21 cellular contexts compared by ENCODE assay signal in genomic region chr17:28514571-28515002, GRCh38. TPM values are rescaled to one million over a fixed set of nuclear protein-coding genes. Genes with fewer than 3 reads are reported as not detected.
DNase-seq lines count a peak whose midpoint lies in the region.
"Had no signal": no experiment of that assay in that cellular context is flagged by ENCODE, and none has a peak within 500 bp of the region (broad histone marks: within the 10 kb centered on the region; RNA-seq: fewer than 3 reads in every experiment).

No MANE protein-coding gene starts in this region.

- H3K36me3 ChIP-seq in esophagus (ENCODE audit: control insufficient read depth in 2 of 2, insufficient read depth in 2 of 2, low read length in 1 of 2) = peaks cover 0 to 6% of the 10 kb centered on the region in 2 donors
- no peaks in the 10 kb centered on the region for H3K36me3 ChIP-seq in mucosa of rectum (ENCODE audit: control insufficient read depth in 2 of 2, insufficient read depth in 2 of 2, low read length in 2 of 2)

- H3K4me3 ChIP-seq in esophagus (ENCODE audit: low read depth in 1 of 2, low read length in 2 of 2) (no peak overlapping the region), mucosa of rectum (ENCODE audit: low read length in 2 of 2) (peak overlapping the region in 1 of 2 donors; percentile 48)
- H3K4me3 ChIP-seq: SK-N-MC had no signal

- no peaks in the 10 kb centered on the region for H3K9me3 ChIP-seq in esophagus (ENCODE audit: control insufficient read depth in 2 of 2, insufficient read depth in 1 of 2, low read depth in 1 of 2, low read length in 1 of 2)
- no peaks in the 10 kb centered on the region for H3K9me3 ChIP-seq in mucosa of rectum (ENCODE audit: control insufficient read depth in 2 of 2, low read length in 2 of 2)

- DNase-seq in NCI-H146 (lab: John Stamatoyannopoulos, UW) = peak; percentile 17
- no peak for DNase-seq in NCI-H146 treated with DMSO at 0.1 percent for 48 hours (lab: John Stamatoyannopoulos, UW; ENCODE audit: unreplicated experiment)
- no peak for DNase-seq in MV-4-11 (lab: John Stamatoyannopoulos, UW)
- no peak for DNase-seq in NCI-H82 (lab: John Stamatoyannopoulos, UW)
- no peak for DNase-seq in germinal center (ENCODE audit: low spot score)
- DNase-seq in NCI-H510A (lab: John Stamatoyannopoulos, UW) = no peak
- DNase-seq: 8988T; DMS 273 treated with DMSO at 0.1 percent for 48 hours; GDM1; H7; IMR-90; NCI-H1092; NCI-H1436 treated with DMSO at 0.1 percent for 48 hours; NCI-H510A treated with DMSO at 0.1 percent for 48 hours; NK-92 treated with Interleukin-12 subunit alpha and Interleukin-12 subunit beta, amount 100 ng/mL, for 24 hours; SHP77 had no signal

- H3K27ac ChIP-seq in esophagus (ENCODE audit: low read depth in 2 of 2, low read length in 1 of 2) = peak overlapping the region; percentile 62 to 75
- peak overlapping the region; percentile 74 to 82 for H3K27ac ChIP-seq in mucosa of rectum (ENCODE audit: low read depth in 2 of 2, low read length in 2 of 2)
- H3K27ac ChIP-seq: SK-N-MC had no signal

- H3K27me3 ChIP-seq in esophagus (ENCODE audit: control insufficient read depth in 1 of 2, insufficient read depth in 2 of 2, low read length in 2 of 2) = no peaks in the 10 kb centered on the region
- peaks cover 0 to 1% of the 10 kb centered on the region in 2 donors for H3K27me3 ChIP-seq in mucosa of rectum (ENCODE audit: control insufficient read depth in 2 of 2, insufficient read depth in 2 of 2, low read length in 2 of 2)

- WGBS in esophagus, 2 donors = 44 to 46% methylated on average over 15 of the region's 15 CpGs

- H3K9ac ChIP-seq in mucosa of rectum (ENCODE audit: low read depth in 1 of 2, low read length in 2 of 2) = peak overlapping the region in 1 of 2 donors; percentile 47

- H3K4me1 ChIP-seq in esophagus (ENCODE audit: control insufficient read depth in 2 of 2, insufficient read depth in 2 of 2, low read length in 1 of 2) (peaks cover 0 to 13% of the 10 kb centered on the region in 2 donors), mucosa of rectum (ENCODE audit: control insufficient read depth in 2 of 2, insufficient read depth in 2 of 2, low read length in 2 of 2) (peaks cover 13 to 16% of the 10 kb centered on the region in 2 donors)

RNA-seq across cellular contexts. Expression of gene FOXN1, which starts 8.4 kb away (rescaled TPM):
- 10 to 100 TPM in 1 of 2 donors, 1 to 10 TPM in 1; 8.8 to 10.6 TPM for polyA plus RNA-seq in esophagus
- polyA plus RNA-seq: AG04450, CD14-positive monocyte, IMR-90 had no signal

RNA-seq across cellular contexts. Expression of gene UNC119, which starts 37.8 kb away (rescaled TPM):
- polyA plus RNA-seq in esophagus = 10 to 100 TPM; 15.3 to 20.1 TPM

RNA-seq across cellular contexts. Expression of gene SLC13A2, which starts 41.1 kb away (rescaled TPM):
- polyA plus RNA-seq in esophagus = under 1 TPM in 1 of 2 donors, not detected in 1; 0.02 TPM
- polyA plus RNA-seq: AG04450, CD14-positive monocyte, IMR-90 had no signal

RNA-seq across cellular contexts. Expression of gene PIGS, which starts 56.7 kb away (rescaled TPM):
- polyA plus RNA-seq in esophagus = 10 to 100 TPM in 1 of 2 donors, 1 to 10 TPM in 1; 9.8 to 30.7 TPM
